24 cellular contexts compared by ENCODE assay signal in the genomic region with DNA sequence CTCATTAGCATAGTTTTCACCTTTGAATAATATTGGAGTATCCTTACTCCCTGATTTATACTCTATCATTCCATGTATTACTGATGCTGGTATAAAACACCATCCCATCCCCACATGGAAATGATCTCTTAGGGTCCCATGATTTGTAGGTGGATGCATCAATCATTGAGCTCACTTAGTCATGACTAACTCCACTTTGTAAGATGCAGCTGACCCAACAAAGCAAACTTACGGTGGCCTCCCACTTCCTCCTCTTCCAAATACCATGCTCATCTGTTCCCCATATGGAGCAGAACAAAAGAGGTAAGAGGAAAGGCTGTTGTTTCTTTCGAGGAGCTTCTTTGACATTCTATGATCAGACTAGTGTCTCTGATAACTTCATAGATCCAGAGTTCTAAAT.
DNase-seq lines count a peak whose midpoint lies in the region; ATAC-seq, FAIRE-seq and TF ChIP-seq lines count a peak whose summit lies in the region.
"Had no signal": no experiment of that assay in that cellular context is flagged by ENCODE, and none has a peak within 500 bp of the region (broad histone marks: within the 10 kb centered on the region; RNA-seq: fewer than 3 reads in every experiment).

No MANE protein-coding gene starts in this region.

- no peak for ATAC-seq in HG02610 (IDR thresholded peaks at IDR 0.05; ENCODE audit: unreplicated experiment)

- H3K36me3 ChIP-seq in astrocyte (ENCODE audit: insufficient read depth, low read length): no peaks in the 10 kb centered on the region
- H3K36me3 ChIP-seq: BE2C, HAP-1 had no signal

- no peaks in the 10 kb centered on the region for H3K27me3 ChIP-seq in astrocyte (ENCODE audit: insufficient read depth, low read length)
- H3K27me3 ChIP-seq: BE2C had no signal

- H3K9me3 ChIP-seq in astrocyte (ENCODE audit: insufficient read depth, low read depth, low read length): no peaks in the 10 kb centered on the region
- H3K9me3 ChIP-seq: BE2C, HAP-1 had no signal

- no peaks in the 10 kb centered on the region for H3K36me3 Mint-ChIP-seq in astrocyte (ENCODE audit: low read depth, unreplicated experiment)

- no peak overlapping the region for H3K4me2 ChIP-seq in astrocyte (ENCODE audit: low read length)
- H3K4me2 ChIP-seq: KMS-11 had no signal

- H3K4me1 ChIP-seq in astrocyte (ENCODE audit: insufficient read depth, low read length): no peaks in the 10 kb centered on the region
- H3K4me1 ChIP-seq: BE2C, HAP-1 had no signal

- no peaks in the 10 kb centered on the region for H3K27me3 Mint-ChIP-seq in astrocyte (ENCODE audit: low read depth, unreplicated experiment)

- no peak for FAIRE-seq in astrocyte (lab: Jason Lieb, UNC)
- FAIRE-seq: GM18507, HTR-8/SVneo, RCC 7860 had no signal

- H4K20me1 ChIP-seq in astrocyte (ENCODE audit: insufficient read depth, low read length): no peaks in the 10 kb centered on the region

- H3K9me3 Mint-ChIP-seq in astrocyte (ENCODE audit: unreplicated experiment): no peaks in the 10 kb centered on the region

- H3K4me3 ChIP-seq in astrocyte (ENCODE audit: insufficient read depth, low read depth, low read length): no peak overlapping the region
- H3K4me3 ChIP-seq: GM23248, HAP-1, SK-N-MC had no signal

- DNase-seq in ELR (ENCODE audit: low read depth): peak; percentile 33
- peak; percentile 29 for DNase-seq in KBM-7
- peak; percentile 35 for DNase-seq in astrocyte (ENCODE audit: low read depth)
- DNase-seq in left kidney (ENCODE audit: low read depth, low spot score): peak; percentile 7
- DNase-seq in DMS153 treated with DMSO at 0.1 percent for 48 hours (lab: John Stamatoyannopoulos, UW; ENCODE audit: unreplicated experiment): no peak
- DNase-seq in COLO829 (ENCODE audit: low spot score): no peak
- DNase-seq: BE2C, GM23248, MV-4-11, NCI-H1105 treated with DMSO at 0.1 percent for 48 hours, NCI-H2029 treated with DMSO at 0.1 percent for 48 hours, NCI-H226, NCI-H510A treated with DMSO at 0.1 percent for 48 hours, NCI-H774, OCI-M1, Right ventricle myocardium superior, SW 1271 had no signal

- no peak overlapping the region for H2AFZ ChIP-seq in astrocyte (ENCODE audit: low read depth, low read length)
- H2AFZ ChIP-seq: GM23248 had no signal

- H3K27ac ChIP-seq in astrocyte (ENCODE audit: low read depth, low read length): no peak overlapping the region
- H3K27ac ChIP-seq: GM23248, KMS-11, SK-N-MC had no signal

- H3K9ac ChIP-seq in astrocyte (ENCODE audit: low read length): no peak overlapping the region
- H3K9ac ChIP-seq: GM23248, KMS-11 had no signal

- in situ Hi-C loops in KBM-7 (cut with MboI; ENCODE audit: low pct_unique_long_range_greater_than_20kb, low sequenced_read_pairs): no loop called here

- H3K27ac Mint-ChIP-seq in astrocyte (ENCODE audit: unreplicated experiment): no peak overlapping the region

- H3K4me1 Mint-ChIP-seq in astrocyte (ENCODE audit: low read depth, unreplicated experiment): peaks cover 3% of the 10 kb centered on the region

- H3K79me2 ChIP-seq in astrocyte (ENCODE audit: insufficient read depth, low read length): no peaks in the 10 kb centered on the region

- TF ChIP-seq CTCF in astrocyte (IDR thresholded peaks at IDR 0.05; ENCODE audit: insufficient read depth, low read depth, low read length): no peak

- no peak overlapping the region for H3K4me3 Mint-ChIP-seq in astrocyte (ENCODE audit: unreplicated experiment)

Comparison
In these comparisons a context has a peak if more than half of its experiments do, and no peak if none do; other contexts are left out.
1. DNase-seq: peak in ELR (single experiment), KBM-7 (single experiment), astrocyte (single experiment) and left kidney (single experiment); none in DMS153 treated with DMSO at 0.1 percent for 48 hours (single experiment) and COLO829 (single experiment).